9 cellular contexts compared by ENCODE assay signal in the genomic region with DNA sequence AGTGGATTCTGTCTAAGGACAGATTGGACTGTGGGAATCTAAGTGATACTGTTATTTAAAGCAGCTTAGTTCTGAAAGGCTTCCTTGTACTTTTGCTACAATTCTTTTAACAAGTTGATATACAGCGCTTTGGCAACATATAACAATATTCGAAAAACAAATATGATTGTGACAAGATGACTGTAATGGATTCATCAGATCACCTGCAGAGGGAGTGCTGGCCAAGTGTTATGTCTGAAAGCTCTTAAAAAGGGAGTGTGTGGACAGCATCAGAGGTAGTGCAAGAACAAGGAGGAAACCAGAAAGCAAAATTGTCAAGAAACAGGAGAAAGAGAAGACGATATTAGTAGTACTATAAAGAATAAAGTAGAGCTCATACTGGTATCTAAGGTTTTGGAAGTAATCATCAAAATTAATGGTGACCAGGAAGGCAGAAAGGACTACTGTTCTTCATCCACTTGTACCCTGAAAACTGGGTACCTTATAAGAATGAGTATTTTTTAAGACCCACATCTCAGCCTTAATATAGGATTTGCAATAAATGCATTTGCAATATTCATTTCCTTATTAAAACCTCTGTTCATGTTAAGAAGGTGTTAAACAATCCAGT.
DNase-seq lines count a peak whose midpoint lies in the region; ATAC-seq and TF ChIP-seq lines count a peak whose summit lies in the region.
"Had no signal": no experiment of that assay in that cellular context is flagged by ENCODE, and none has a peak within 500 bp of the region (broad histone marks: within the 10 kb centered on the region; RNA-seq: fewer than 3 reads in every experiment).

No MANE protein-coding gene starts in this region.

- no peaks in the 10 kb centered on the region for H3K36me3 ChIP-seq in BJ (ENCODE audit: control insufficient read depth, insufficient read depth, low read length)
- no peaks in the 10 kb centered on the region for H3K36me3 ChIP-seq in Panc1 (ENCODE audit: control insufficient read depth, insufficient read depth, low read length)

- intact Hi-C loops in Panc1 (cut with micrococcal nuclease; ENCODE audit: unreplicated experiment) = loop anchor here (5.0 kb wide), 1 partner anchor 124 kb away; no protein-coding TSS in a partner anchor

- no TSS peak for BruUV-seq in Panc1 (replicated peaks; lab: Mats Ljungman, UMichigan)

- H3K27ac ChIP-seq in Panc1 (ENCODE audit: low read length) = no peak overlapping the region

- no peaks in the 10 kb centered on the region for H3K27me3 ChIP-seq in BJ (ENCODE audit: control insufficient read depth, insufficient read depth, low read length)
- no peaks in the 10 kb centered on the region for H3K27me3 ChIP-seq in Panc1 (ENCODE audit: control insufficient read depth, insufficient read depth, low read length)

- in situ Hi-C loops in Panc1 (cut with HindIII; ENCODE audit: low pct_unique_long_range_greater_than_20kb, low sequenced_read_pairs) = no loop called here

- no peaks in the 10 kb centered on the region for H3K9me3 ChIP-seq in Panc1 (ENCODE audit: control insufficient read depth, insufficient read depth, low read depth, low read length)

- DNase-seq in BJ (ENCODE audit: low read depth) (no peak), Panc1 (ENCODE audit: low read depth, low spot score) (no peak), iPS-NIHi11 (ENCODE audit: low spot score) (peak; percentile 22)
- DNase-seq in activated CD4-positive, CD25-positive, alpha-beta regulatory T cell treated with anti-CD3 and anti-CD28 coated beads, Interleukin-2, amount 50 U/mL, for 72 hours = no peak
- DNase-seq in stimulated activated CD4-positive, alpha-beta T cell treated with anti-CD3 and anti-CD28 coated beads, Interleukin-12 subunit alpha, Interleukin-12 subunit beta, amount 100 ng/mL, for 4 hours = no peak
- DNase-seq: activated T-cell treated with anti-CD3 and anti-CD28 coated beads, Interleukin-2, amount 50 U/mL, for 48 hours had no signal

- POLR2A ChIA-PET in BJ (lab: Charles Lee) = no interaction called here
- POLR2A ChIA-PET in Panc1 (lab: Charles Lee) = no interaction called here

- no peak overlapping the region for H3K4me3 ChIP-seq in BJ (ENCODE audit: low read depth, low read length)
- H3K4me3 ChIP-seq in Panc1 (ENCODE audit: low read depth in 2 of 2, low read length in 2 of 2) = no peak overlapping the region

- ATAC-seq in HG03159 (IDR thresholded peaks at IDR 0.05; ENCODE audit: unreplicated experiment) (peak; percentile 62), Panc1 (no peak), HG02759 (IDR thresholded peaks at IDR 0.05; ENCODE audit: unreplicated experiment) (no peak), HG02981 (IDR thresholded peaks at IDR 0.05; ENCODE audit: unreplicated experiment) (no peak)

- H3K4me1 ChIP-seq in Panc1 (ENCODE audit: control insufficient read depth, insufficient read depth, low read length) = no peaks in the 10 kb centered on the region

- TF ChIP-seq CTCF in BJ (IDR thresholded peaks at IDR 0.05; ENCODE audit: insufficient read depth, low read depth, low read length) = peak; percentile 19; the same call in 1 of the 2 replicates
- peak; percentile 34; the same call in 1 of the 2 replicates for TF ChIP-seq CTCF in Panc1 (IDR thresholded peaks at IDR 0.05)

- CTCF ChIA-PET in BJ (lab: Yijun Ruan, JAX) (interaction anchor here (1.0 kb wide), 2 partner anchors 45 to 125 kb away, joined by 3 read pairs; no protein-coding TSS in a partner anchor), Panc1 (lab: Charles Lee) (interaction anchor here (0.6 kb wide), 2 partner anchors 126 to 1287 kb away, joined by 3 read pairs; no protein-coding TSS in a partner anchor)
